ENCODE assay signal across 8 cellular contexts in genomic region chrX:155881158-155881993, GRCh38. TPM values are rescaled to one million over a fixed set of nuclear protein-coding genes. Genes with fewer than 3 reads are reported as not detected.
DNase-seq lines count a peak whose midpoint lies in the region; ATAC-seq and TF ChIP-seq lines count a peak whose summit lies in the region.

Gene VAMP7 (plus strand): TSS chrX:155881345. CDS start chrX:155889467, 8,122 bp downstream.

- POLR2A ChIA-PET in PC-3 (lab: Charles Lee; ENCODE audit: unreplicated experiment) = no interaction called here

- ATAC-seq in GM21576 (IDR thresholded peaks at IDR 0.05; ENCODE audit: unreplicated experiment) (peak; percentile 93), PC-3 (peak; percentile 100)

- H3K36me3 Mint-ChIP-seq in IgD-negative memory B cell = peaks cover 2% of the 10 kb centered on the region

- no peak for TF ChIP-seq CTCF in PC-3 (conservative IDR thresholded peaks at IDR 0.05; ENCODE audit: low read depth, low read length)

- H3K27me3 Mint-ChIP-seq in IgD-negative memory B cell = peaks cover 2% of the 10 kb centered on the region

- TF ChIP-seq POLR2A in erythroblast (IDR thresholded peaks at IDR 0.05; ENCODE audit: low read length) = peak; percentile 90

- H3K4me2 ChIP-seq in PC-3 (ENCODE audit: low read length) = peak within 1 kb of the TSS; percentile 94

- H3K9me3 Mint-ChIP-seq in IgD-negative memory B cell = no peaks in the 10 kb centered on the region

- H3K4me1 ChIP-seq in PC-3 (ENCODE audit: insufficient read depth, low read length) (peaks cover 8% of the 10 kb centered on the region), muscle layer of colon (ENCODE audit: insufficient read depth, low read length) (no peaks in the 10 kb centered on the region)

- TSS peak; percentile 51 for BruUV-seq in PC-3 (replicated peaks; lab: Mats Ljungman, UMichigan)

- H3K9me2 ChIP-seq in PC-3 (replicated peaks; ENCODE audit: low read length) = no peaks in the 10 kb centered on the region

- peaks cover 46% of the 10 kb centered on the region for H3K79me2 ChIP-seq in PC-3 (ENCODE audit: low read length)

- H3K9ac ChIP-seq in PC-3 (ENCODE audit: low read length) (peak within 1 kb of the TSS; percentile 78), muscle layer of colon (ENCODE audit: low read length) (peak within 1 kb of the TSS; percentile 17)

- peak within 1 kb of the TSS; percentile 93 for H3K4me3 ChIP-seq in PC-3 (ENCODE audit: low read length)
- H3K4me3 ChIP-seq in muscle layer of colon (ENCODE audit: low read depth in 1 of 2, low read length in 2 of 2) = peak within 1 kb of the TSS; percentile 51 to 66

- H3F3A ChIP-seq in PC-3 (ENCODE audit: low read length, unreplicated experiment) = no peaks in the 10 kb centered on the region

- peak within 1 kb of the TSS; percentile 91 to 97 (median 96) for H3K4me3 Mint-ChIP-seq in IgD-negative memory B cell

- no peaks in the 10 kb centered on the region for H3K9me3 ChIP-seq in PC-3 (ENCODE audit: low read length)
- H3K9me3 ChIP-seq in muscle layer of colon (ENCODE audit: low read length) = no peaks in the 10 kb centered on the region

- H3K36me3 ChIP-seq in PC-3 (ENCODE audit: low read depth, low read length) (no peaks in the 10 kb centered on the region), muscle layer of colon (ENCODE audit: insufficient read depth, low read length) (no peaks in the 10 kb centered on the region)

- no peaks in the 10 kb centered on the region for H4K20me1 ChIP-seq in PC-3 (ENCODE audit: low read length)

- H3K27me3 ChIP-seq in PC-3 (ENCODE audit: low read length) = no peaks in the 10 kb centered on the region; the same call in 1 of the 2 replicates
- no peaks in the 10 kb centered on the region for H3K27me3 ChIP-seq in muscle layer of colon (ENCODE audit: control insufficient read depth in 1 of 2, insufficient read depth in 2 of 2, low read length in 2 of 2)

- H3K27ac ChIP-seq in PC-3 (ENCODE audit: low read length) (no peak within 1 kb of the TSS), muscle layer of colon (ENCODE audit: low read depth, low read length) (peak within 1 kb of the TSS; percentile 28)

- peak within 1 kb of the TSS; percentile 99 for H2AFZ ChIP-seq in PC-3 (ENCODE audit: low read length)

- H3K27ac Mint-ChIP-seq in IgD-negative memory B cell = peak within 1 kb of the TSS; percentile 83 to 92 (median 85)

- CTCF ChIA-PET in PC-3 (lab: Charles Lee) = no interaction called here

- DNase-seq in DMS153 treated with DMSO at 0.1 percent for 48 hours (lab: John Stamatoyannopoulos, UW; ENCODE audit: unreplicated experiment) = peak; percentile 91
- DNase-seq in PC-3 = peak; percentile 90
- peak; percentile 77 for DNase-seq in activated T-cell treated with anti-CD3 and anti-CD28 coated beads for 48 hours (ENCODE audit: low read depth)
- peak; percentile 93 for DNase-seq in erythroblast (lab: John Stamatoyannopoulos, UW)
- peak; percentile 46 to 49 for DNase-seq in stimulated activated CD8-positive, alpha-beta memory T cell treated with anti-CD3 and anti-CD28 coated beads, Interleukin-7, amount 100 ng/mL, for 1 hour (ENCODE audit: low read depth in 2 of 2)

- intact Hi-C loops in PC-3 (cut with micrococcal nuclease) = no loop called here

- peaks cover 18 to 25% (median 19%) of the 10 kb centered on the region in 3 donors for H3K4me1 Mint-ChIP-seq in IgD-negative memory B cell

RNA-seq across cellular contexts. Expression of gene VAMP7, which starts in this region (rescaled TPM):
- 38.6 TPM for polyA plus RNA-seq in IgD-negative memory B cell
- 37.5 and 40.4 TPM in 2 replicates for total RNA-seq in PC-3 (2014; rRNA removed)
